In the genomic region with DNA sequence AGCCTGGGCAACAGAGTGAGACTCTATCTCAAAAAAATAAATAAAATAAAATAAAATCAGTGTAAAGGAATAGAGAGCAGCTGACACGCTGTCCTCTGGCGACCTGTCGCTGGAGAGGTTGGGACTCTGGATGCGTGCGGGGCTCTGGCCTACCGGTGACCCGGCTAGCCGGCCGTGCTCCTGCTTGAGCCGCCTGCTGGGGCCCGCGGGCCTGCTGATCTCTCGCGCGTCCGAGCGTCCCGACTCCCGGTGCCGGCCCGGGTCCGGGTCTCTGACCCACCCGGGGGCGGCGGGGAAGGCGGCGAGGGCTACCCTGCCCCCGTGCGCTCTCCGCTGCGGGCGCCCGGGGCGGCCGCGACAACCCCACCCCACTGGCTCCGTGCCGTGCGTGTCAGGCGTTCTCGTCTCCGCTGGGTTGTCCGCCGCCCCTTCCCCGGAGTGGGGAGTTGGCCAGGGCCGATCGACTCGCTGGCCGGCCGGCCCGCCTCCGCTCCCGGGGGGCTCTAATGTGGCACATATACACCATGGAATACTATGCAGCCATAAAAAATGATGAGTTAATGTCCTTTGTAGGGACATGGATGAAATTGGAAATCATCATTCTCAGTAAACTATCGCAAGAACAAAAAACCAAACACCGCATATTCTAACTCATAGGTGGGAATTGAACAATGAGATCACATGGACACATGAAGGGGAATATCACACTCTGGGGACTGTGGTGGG, we compare ENCODE assay signal across 2 cellular contexts.
TF ChIP-seq lines count a peak whose summit lies in the region.

No MANE protein-coding gene starts in this region.

TF ChIP-seq in HEK293, 187 proteins besides CTCF, POLR2A, EP300 and RAD21:
- TF ChIP-seq ZNF146 (tag by site-specific recombination; IDR thresholded peaks at IDR 0.05): peak; percentile 96
TF ChIP-seq in HEK293: peak in this region for 1; not testable (repeated sequence) for 186.

TF ChIP-seq in HepG2, 621 proteins besides CTCF, POLR2A, EP300 and RAD21:
- 0 out of 2 replicates have a peak, but pooled peaks have one; percentile 36 for TF ChIP-seq RBFOX2 (IDR thresholded peaks at IDR 0.05; ENCODE audit: low read depth, low read length)
TF ChIP-seq in HepG2: peak in this region for 1; not testable (repeated sequence) for 620.
